Comparison of ENCODE assay signal across 1 cellular context in genomic region chr10:84196083-84196482, GRCh38.
TF ChIP-seq lines count a peak whose summit lies in the region.

No MANE protein-coding gene starts in this region.

TF ChIP-seq in GM12878, 131 proteins besides CTCF, POLR2A, EP300 and RAD21:
- TF ChIP-seq TCF7 (IDR thresholded peaks at IDR 0.05; ENCODE audit: borderline replicate concordance) (no peak), PAX5 (IDR thresholded peaks at IDR 0.05; ENCODE audit: borderline replicate concordance, low read depth, low read length) (no peak), POU2F2 (IDR thresholded peaks at IDR 0.05; ENCODE audit: borderline replicate concordance, low read depth, low read length) (no peak), SREBF2 (IDR thresholded peaks at IDR 0.05; ENCODE audit: low read length) (no peak), POLR2AphosphoS2 (IDR thresholded peaks at IDR 0.05; ENCODE audit: low read depth, low read length) (no peak), PRDM15 (CRISPR knock-in tag; IDR thresholded peaks at IDR 0.05) (no peak), IKZF2 (IDR thresholded peaks at IDR 0.05) (no peak), ZNF207 (IDR thresholded peaks at IDR 0.05; ENCODE audit: borderline replicate concordance) (no peak), SRF (IDR thresholded peaks at IDR 0.05; ENCODE audit: low read depth in 2 of 2, low read length in 2 of 2) (no peak), TBL1XR1 (IDR thresholded peaks at IDR 0.05; ENCODE audit: low read depth, low read length) (no peak), RUNX3 (IDR thresholded peaks at IDR 0.05; ENCODE audit: low read length) (no peak)
TF ChIP-seq in GM12878: peak in this region for 0.
